Comparison of ENCODE assay signal across 20 cellular contexts in the genomic region with DNA sequence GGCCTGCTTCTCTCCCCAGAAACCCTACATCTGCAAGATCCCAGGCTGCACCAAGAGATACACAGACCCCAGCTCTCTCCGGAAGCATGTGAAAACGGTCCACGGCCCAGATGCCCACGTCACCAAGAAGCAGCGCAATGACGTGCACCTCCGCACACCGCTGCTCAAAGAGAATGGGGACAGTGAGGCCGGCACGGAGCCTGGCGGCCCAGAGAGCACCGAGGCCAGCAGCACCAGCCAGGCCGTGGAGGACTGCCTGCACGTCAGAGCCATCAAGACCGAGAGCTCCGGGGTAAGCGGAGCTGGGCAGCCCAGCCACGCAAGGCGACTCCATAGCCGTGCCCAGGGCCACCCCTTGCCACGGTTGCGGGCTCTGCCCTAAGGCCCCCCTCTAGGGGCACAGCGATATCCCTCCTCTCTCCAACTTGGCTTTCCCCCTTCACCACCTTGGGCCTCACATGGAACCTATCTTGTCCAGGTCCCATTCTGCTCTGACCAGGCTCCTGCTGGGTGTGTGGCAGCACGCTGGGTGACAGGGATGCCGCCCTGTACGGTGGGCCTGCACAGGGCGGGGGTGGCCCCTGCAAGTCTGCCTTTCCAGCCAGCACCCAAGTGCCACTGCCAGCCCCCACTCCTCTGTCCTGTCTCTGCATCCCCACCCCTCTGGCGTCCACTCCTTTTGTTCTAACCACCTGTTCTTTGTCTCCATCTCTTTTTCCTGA.
DNase-seq lines count a peak whose midpoint lies in the region; ATAC-seq, FAIRE-seq and TF ChIP-seq lines count a peak whose summit lies in the region.
"Had no signal": no experiment of that assay in that cellular context is flagged by ENCODE, and none has a peak within 500 bp of the region (broad histone marks: within the 10 kb centered on the region; RNA-seq: fewer than 3 reads in every experiment).

No MANE protein-coding gene starts in this region.

- no peak overlapping the region for H2AFZ ChIP-seq in HepG2 (ENCODE audit: low read length)

- 21% methylated on average over 20 of the region's 28 CpGs for WGBS in HepG2 (ENCODE audit: low lambda C conversion rate)
- 65% methylated on average over 4 of the region's 28 CpGs for WGBS in right lobe of liver (ENCODE audit: insufficient coverage, low coverage, low lambda C conversion rate, missing lambda C conversion rate)
- 94 to 95% methylated on average over 28 of the region's 28 CpGs for WGBS in sigmoid colon, 2 donors

- CTCF ChIA-PET in HepG2 (lab: Yijun Ruan, JAX; ENCODE audit: low intra/inter-chr PET ratio, low total read pairs): no interaction called here
- CTCF ChIA-PET in CD4-positive, alpha-beta memory T cell (lab: Charles Lee; ENCODE audit: partially characterized antibody): no interaction called here

- H3K27me3 ChIP-seq in HepG2 (ENCODE audit: control insufficient read depth in 1 of 2, insufficient read depth in 2 of 2, low read length in 2 of 2): peaks cover 15 to 57% of the 10 kb centered on the region in 2 experiments; a peak in 3 of 5 replicates
- H3K27me3 ChIP-seq in right lobe of liver: no peaks in the 10 kb centered on the region
- no peaks in the 10 kb centered on the region for H3K27me3 ChIP-seq in RWPE2 (ENCODE audit: insufficient read depth, poor library complexity, severe bottlenecking)
- H3K27me3 ChIP-seq in sigmoid colon: no peaks in the 10 kb centered on the region
- no peaks in the 10 kb centered on the region for H3K27me3 ChIP-seq in CD4-positive, alpha-beta memory T cell (ENCODE audit: insufficient read depth, low read length)
- H3K27me3 ChIP-seq: BLaER1 treated with 17β-estradiol and CSF1 and Interleukin-3, amounts not matched to agents 10 nM and 100 nM had no signal

- ATAC-seq in HepG2: peak; percentile 17
- ATAC-seq in right lobe of liver: no peak
- no peak for ATAC-seq in RWPE2 (ENCODE audit: low read depth)
- ATAC-seq in GM18502 (IDR thresholded peaks at IDR 0.05; ENCODE audit: poor library complexity, unreplicated experiment): no peak
- no peak for ATAC-seq in GM18519 (IDR thresholded peaks at IDR 0.05; ENCODE audit: low FRiP score, unreplicated experiment)

- no peak overlapping the region for H3K27ac Mint-ChIP-seq in chondrocyte (ENCODE audit: unreplicated experiment)
- peak overlapping the region in 1 of 7 donors; percentile 73 for H3K27ac Mint-ChIP-seq in CD4-positive, alpha-beta memory T cell
- H3K27ac Mint-ChIP-seq: CD4-positive, alpha-beta T cell had no signal

- H3K4me1 ChIP-seq in HepG2 (ENCODE audit: insufficient read depth, low read length) (no peaks in the 10 kb centered on the region), right lobe of liver (no peaks in the 10 kb centered on the region), RWPE2 (ENCODE audit: insufficient read depth, poor library complexity, severe bottlenecking) (no peaks in the 10 kb centered on the region), sigmoid colon (no peaks in the 10 kb centered on the region)
- H3K4me1 ChIP-seq in CD4-positive, alpha-beta memory T cell (ENCODE audit: insufficient read depth, low read length): no peaks in the 10 kb centered on the region
- H3K4me1 ChIP-seq: HAP-1 had no signal

- in situ Hi-C loops in HepG2 (cut with HindIII; ENCODE audit: extremely low pct_ligation_motif_present, low pct_unique_long_range_greater_than_20kb): no loop called here

- H3K4me3 Mint-ChIP-seq in chondrocyte (ENCODE audit: unreplicated experiment): no peak overlapping the region
- H3K4me3 Mint-ChIP-seq in CD4-positive, alpha-beta memory T cell: no peak overlapping the region
- H3K4me3 Mint-ChIP-seq: CD4-positive, alpha-beta T cell had no signal

- intact Hi-C loops in HepG2 (cut with micrococcal nuclease; ENCODE audit: unreplicated experiment) (no loop called here), right lobe of liver (cut with DNase I) (no loop called here), sigmoid colon (cut with DNase I) (no loop called here)
- intact Hi-C loops in CD4-positive, alpha-beta memory T cell (cut with micrococcal nuclease): no loop called here

- H3K4me3 ChIP-seq in HepG2 (replicated peaks in 1 of 3; ENCODE audit: insufficient read depth in 1 of 3, low read depth in 2 of 3, low read length in 3 of 3) (no peak overlapping the region), right lobe of liver (no peak overlapping the region), RWPE2 (ENCODE audit: severe bottlenecking) (no peak overlapping the region), sigmoid colon (no peak overlapping the region)
- no peak overlapping the region for H3K4me3 ChIP-seq in CD4-positive, alpha-beta memory T cell (ENCODE audit: low read length in 2 of 2)
- H3K4me3 ChIP-seq: BLaER1 treated with 17β-estradiol and CSF1 and Interleukin-3, amounts not matched to agents 10 nM and 100 nM; HAP-1 had no signal

- BruUV-seq in HepG2 (replicated peaks; lab: Mats Ljungman, UMichigan): no TSS peak

- TF ChIP-seq POLR2A in HepG2 (IDR thresholded peaks at IDR 0.05; ENCODE audit: insufficient read depth in 1 of 2, low read depth in 2 of 2, low read length in 2 of 2) (no peak), right lobe of liver (IDR thresholded peaks at IDR 0.05) (no peak), sigmoid colon (IDR thresholded peaks at IDR 0.05) (no peak)

- FAIRE-seq in HepG2 (lab: Jason Lieb, UNC): no peak
- FAIRE-seq: D721Med, G401.6, GM12891, GM19239, H1 had no signal

- H3K27ac ChIP-seq in HepG2 (ENCODE audit: extremely low read length, insufficient read depth, low read length) (no peak overlapping the region), right lobe of liver (no peak overlapping the region), RWPE2 (ENCODE audit: poor library complexity, severe bottlenecking) (no peak overlapping the region), sigmoid colon (no peak overlapping the region)
- no peak overlapping the region for H3K27ac ChIP-seq in CD4-positive, alpha-beta memory T cell (ENCODE audit: low read depth, low read length)
- H3K27ac ChIP-seq: BLaER1 treated with 17β-estradiol and CSF1 and Interleukin-3, amounts not matched to agents 10 nM and 100 nM had no signal

- no peak for TF ChIP-seq EP300 in HepG2 (IDR thresholded peaks at IDR 0.05; ENCODE audit: low read depth in 2 of 2, low read length in 2 of 2)
- no peak for TF ChIP-seq EP300 in HepG2 (CRISPR knock-in tag; IDR thresholded peaks at IDR 0.05; ENCODE audit: borderline replicate concordance)
- TF ChIP-seq EP300 in sigmoid colon (IDR thresholded peaks at IDR 0.05): no peak

- no peak for TF ChIP-seq RAD21 in HepG2 (CRISPR knock-in tag; IDR thresholded peaks at IDR 0.05)

- H3K36me3 ChIP-seq in HepG2 (replicated peaks in 1 of 2; ENCODE audit: control insufficient read depth in 1 of 2, insufficient read depth in 2 of 2, low read length in 2 of 2) (no peaks in the 10 kb centered on the region), right lobe of liver (no peaks in the 10 kb centered on the region), RWPE2 (ENCODE audit: low read depth) (no peaks in the 10 kb centered on the region), sigmoid colon (peaks cover 10 to 71% (median 41%) of the 10 kb centered on the region in 4 donors)
- H3K36me3 ChIP-seq in CD4-positive, alpha-beta memory T cell (ENCODE audit: insufficient read depth, low read length): no peaks in the 10 kb centered on the region
- H3K36me3 ChIP-seq: BLaER1 treated with 17β-estradiol and CSF1 and Interleukin-3, amounts not matched to agents 10 nM and 100 nM had no signal

- POLR2A ChIA-PET in HepG2 (lab: Yijun Ruan, JAX): no interaction called here
- POLR2A ChIA-PET in CD4-positive, alpha-beta memory T cell (lab: Charles Lee; ENCODE audit: partially characterized antibody): no interaction called here

- no peak overlapping the region for H3K4me2 ChIP-seq in HepG2 (ENCODE audit: low read depth, low read length)
- H3K4me2 ChIP-seq: BLaER1 treated with 17β-estradiol and CSF1 and Interleukin-3, amounts not matched to agents 10 nM and 100 nM had no signal

- H3K9me3 Mint-ChIP-seq in chondrocyte (ENCODE audit: low read depth): no peaks in the 10 kb centered on the region
- H3K9me3 Mint-ChIP-seq in CD4-positive, alpha-beta memory T cell: peaks cover 0 to 8% (median 0%) of the 10 kb centered on the region in 8 donors
- H3K9me3 Mint-ChIP-seq: CD4-positive, alpha-beta T cell had no signal

- no peak for TF ChIP-seq CTCF in HepG2 (CRISPR knock-in tag; IDR thresholded peaks at IDR 0.05)
- no peak for TF ChIP-seq CTCF in right lobe of liver (IDR thresholded peaks at IDR 0.05)
- TF ChIP-seq CTCF in RWPE2 (IDR thresholded peaks at IDR 0.05; ENCODE audit: poor library complexity, severe bottlenecking): no peak
- no peak for TF ChIP-seq CTCF in chondrocyte (IDR thresholded peaks at IDR 0.05)
- TF ChIP-seq CTCF in sigmoid colon (IDR thresholded peaks at IDR 0.05): no peak

- H3K4me1 Mint-ChIP-seq in chondrocyte (ENCODE audit: low read depth): peaks cover 19% of the 10 kb centered on the region
- no peaks in the 10 kb centered on the region for H3K4me1 Mint-ChIP-seq in CD4-positive, alpha-beta memory T cell

- H3K36me3 Mint-ChIP-seq in chondrocyte (ENCODE audit: low read depth): peaks cover 44% of the 10 kb centered on the region
- no peaks in the 10 kb centered on the region for H3K36me3 Mint-ChIP-seq in CD4-positive, alpha-beta memory T cell

- DNase-seq in HepG2 (ENCODE audit: low spot score): no peak
- DNase-seq in right lobe of liver: no peak
- DNase-seq in RWPE2 (ENCODE audit: low spot score): peak; percentile 29
- DNase-seq in chondrocyte (ENCODE audit: low spot score): peak; percentile 77
- DNase-seq in sigmoid colon: peak; percentile 44
- no peak for DNase-seq in CD4-positive, alpha-beta memory T cell
- DNase-seq: ACHN; CD4-positive, alpha-beta T cell; DMS153; DMS79 treated with DMSO at 0.1 percent for 48 hours; EL had no signal

- no peak overlapping the region for H3K9ac ChIP-seq in HepG2 (ENCODE audit: insufficient read depth, low read depth, low read length)
- H3K9ac ChIP-seq: BLaER1 treated with 17β-estradiol and CSF1 and Interleukin-3, amounts not matched to agents 10 nM and 100 nM had no signal

- H3K79me2 ChIP-seq in HepG2 (ENCODE audit: insufficient read depth, low read length): no peaks in the 10 kb centered on the region

- H3K9me3 ChIP-seq in HepG2 (ENCODE audit: low read length) (no peaks in the 10 kb centered on the region), right lobe of liver (no peaks in the 10 kb centered on the region), RWPE2 (ENCODE audit: severe bottlenecking) (no peaks in the 10 kb centered on the region), sigmoid colon (no peaks in the 10 kb centered on the region)
- H3K9me3 ChIP-seq in CD4-positive, alpha-beta memory T cell (ENCODE audit: control insufficient read depth in 1 of 2, low read length in 2 of 2): no peaks in the 10 kb centered on the region
- H3K9me3 ChIP-seq: HAP-1 had no signal

- H4K20me1 ChIP-seq in HepG2 (ENCODE audit: insufficient read depth, low read length): no peaks in the 10 kb centered on the region
- H4K20me1 ChIP-seq: BLaER1 treated with 17β-estradiol and CSF1 and Interleukin-3, amounts not matched to agents 10 nM and 100 nM had no signal

- no peaks in the 10 kb centered on the region for H3K27me3 Mint-ChIP-seq in chondrocyte (ENCODE audit: low read depth)
- H3K27me3 Mint-ChIP-seq in CD4-positive, alpha-beta memory T cell: peaks cover 0 to 2% of the 10 kb centered on the region in 2 donors
- H3K27me3 Mint-ChIP-seq: CD4-positive, alpha-beta T cell had no signal

TF ChIP-seq in HepG2, 621 proteins besides CTCF, POLR2A, EP300 and RAD21 (continues in another document):
- no peak for TF ChIP-seq IRX3 (CRISPR knock-in tag; IDR thresholded peaks at IDR 0.05; ENCODE audit: borderline replicate concordance, low read depth)

Comparison
In these comparisons a context has a peak if more than half of its experiments do, and no peak if none do; other contexts are left out.
1. DNase-seq: peak in RWPE2 (single experiment), chondrocyte (single experiment) and sigmoid colon (single experiment); none in HepG2 (single experiment), right lobe of liver (0 of 3) and CD4-positive, alpha-beta memory T cell (0 of 5).